Comparison of ENCODE assay signal across 8 cellular contexts in genomic region chr17:17237026-17237799, GRCh38. TPM values are rescaled to one million over a fixed set of nuclear protein-coding genes. Genes with fewer than 3 reads are reported as not detected.
DNase-seq lines count a peak whose midpoint lies in the region; ATAC-seq, FAIRE-seq and TF ChIP-seq lines count a peak whose summit lies in the region.

FLCN (minus strand) TSS chr17:17237168; CDS start chr17:17228137, 9,031 bp downstream.

- TF ChIP-seq CTCF in BJ (IDR thresholded peaks at IDR 0.05; ENCODE audit: insufficient read depth, low read depth, low read length) = no peak
- TF ChIP-seq CTCF in coronary artery (IDR thresholded peaks at IDR 0.05) = no peak

- POLR2A ChIA-PET in BJ (lab: Charles Lee) = no interaction called here

- H3K4me1 Mint-ChIP-seq in activated CD4-positive, alpha-beta T cell treated with anti-CD3 and anti-CD28 coated beads, Interleukin-2, amount 10 ng/mL, durations not matched to agents 24 days and 14 days = peaks cover 26% of the 10 kb centered on the region

- ATAC-seq in HG03442 (IDR thresholded peaks at IDR 0.05; ENCODE audit: unreplicated experiment) (peak; percentile 74), left colon (peak; percentile 90)

- H3K4me3 ChIP-seq in BJ (ENCODE audit: low read depth, low read length) (peak within 1 kb of the TSS; percentile 90), coronary artery (peak within 1 kb of the TSS; percentile 79)

- peaks cover 2% of the 10 kb centered on the region for H3K36me3 ChIP-seq in BJ (ENCODE audit: control insufficient read depth, insufficient read depth, low read length)

- H3K36me3 Mint-ChIP-seq in activated CD4-positive, alpha-beta T cell treated with anti-CD3 and anti-CD28 coated beads, Interleukin-2, amount 10 ng/mL, durations not matched to agents 24 days and 14 days (ENCODE audit: low read depth) = peaks cover 8% of the 10 kb centered on the region

- H3K9me3 Mint-ChIP-seq in activated CD4-positive, alpha-beta T cell treated with anti-CD3 and anti-CD28 coated beads, Interleukin-2, amount 10 ng/mL, durations not matched to agents 24 days and 14 days = no peaks in the 10 kb centered on the region

- DNase-seq in BJ (ENCODE audit: low read depth) (no peak), GM19239 (ENCODE audit: insufficient read length, low spot score) (peak; percentile 81), NCI-H524 treated with DMSO at 0.1 percent for 48 hours (lab: John Stamatoyannopoulos, UW) (peak; percentile 44), coronary artery (ENCODE audit: low spot score) (peak; percentile 89), left colon (peak; percentile 88 to 95)
- peak; percentile 96 for DNase-seq in activated CD4-positive, alpha-beta T cell treated with anti-CD3 and anti-CD28 coated beads, Interleukin-2, amount 10 ng/mL, durations not matched to agents 24 days and 14 days
- DNase-seq in stimulated activated CD4-positive, alpha-beta T cell treated with anti-CD3 and anti-CD28 coated beads, Interleukin-1b, Interleukin-23, amount 100 ng/mL, for 4 hours (ENCODE audit: low read depth in 2 of 2) = peak; percentile 86 to 87

- H3K27ac ChIP-seq in coronary artery = peak within 1 kb of the TSS; percentile 93 to 96

- CTCF ChIA-PET in BJ (lab: Yijun Ruan, JAX) = interaction anchor here (0.6 to 1.1 kb wide), 4 partner anchors 30 to 404 kb away, joined by 3 to 4 read pairs (median 3); no protein-coding TSS in a partner anchor

- peak; percentile 95 for FAIRE-seq in GM19239 (lab: Jason Lieb, UNC)

- no peaks in the 10 kb centered on the region for H3K27me3 ChIP-seq in BJ (ENCODE audit: control insufficient read depth, insufficient read depth, low read length)

- H3K27me3 Mint-ChIP-seq in activated CD4-positive, alpha-beta T cell treated with anti-CD3 and anti-CD28 coated beads, Interleukin-2, amount 10 ng/mL, durations not matched to agents 24 days and 14 days = peaks cover 2% of the 10 kb centered on the region

- H3K27ac Mint-ChIP-seq in activated CD4-positive, alpha-beta T cell treated with anti-CD3 and anti-CD28 coated beads, Interleukin-2, amount 10 ng/mL, durations not matched to agents 24 days and 14 days = peak within 1 kb of the TSS; percentile 95

- H3K4me3 Mint-ChIP-seq in activated CD4-positive, alpha-beta T cell treated with anti-CD3 and anti-CD28 coated beads, Interleukin-2, amount 10 ng/mL, durations not matched to agents 24 days and 14 days = peak within 1 kb of the TSS; percentile 91

- intact Hi-C loops in activated CD4-positive, alpha-beta T cell treated with anti-CD3 and anti-CD28 coated beads, Interleukin-2, amount 10 ng/mL, durations not matched to agents 24 days and 14 days (cut with micrococcal nuclease) = loop anchor here (1.0 to 5.0 kb wide), 5 partner anchors 44 to 235 kb away; partner anchors contain the start of gene COPS3
- intact Hi-C loops in left colon (cut with DNase I, micrococcal nuclease) = no loop called here

RNA-seq across cellular contexts. Expression of gene FLCN, which starts in this region (rescaled TPM):
- 12.4 and 15.4 TPM in 2 replicates for polyA plus RNA-seq in BJ (2011; rRNA removed)
- 21.2 and 26.5 TPM in 2 replicates for polyA minus RNA-seq in BJ (2011; rRNA and poly(A)+ RNA removed)
- 34.1 and 34.7 TPM in 2 replicates for total RNA-seq in activated CD4-positive, alpha-beta T cell treated with anti-CD3 and anti-CD28 coated beads, Interleukin-2, amount 10 ng/mL, durations not matched to agents 24 days and 14 days
- 10 to 100 TPM; 46.9 to 50.1 TPM for total RNA-seq in left colon
